Comparison of ENCODE assay signal across 1 cellular context in the genomic region with DNA sequence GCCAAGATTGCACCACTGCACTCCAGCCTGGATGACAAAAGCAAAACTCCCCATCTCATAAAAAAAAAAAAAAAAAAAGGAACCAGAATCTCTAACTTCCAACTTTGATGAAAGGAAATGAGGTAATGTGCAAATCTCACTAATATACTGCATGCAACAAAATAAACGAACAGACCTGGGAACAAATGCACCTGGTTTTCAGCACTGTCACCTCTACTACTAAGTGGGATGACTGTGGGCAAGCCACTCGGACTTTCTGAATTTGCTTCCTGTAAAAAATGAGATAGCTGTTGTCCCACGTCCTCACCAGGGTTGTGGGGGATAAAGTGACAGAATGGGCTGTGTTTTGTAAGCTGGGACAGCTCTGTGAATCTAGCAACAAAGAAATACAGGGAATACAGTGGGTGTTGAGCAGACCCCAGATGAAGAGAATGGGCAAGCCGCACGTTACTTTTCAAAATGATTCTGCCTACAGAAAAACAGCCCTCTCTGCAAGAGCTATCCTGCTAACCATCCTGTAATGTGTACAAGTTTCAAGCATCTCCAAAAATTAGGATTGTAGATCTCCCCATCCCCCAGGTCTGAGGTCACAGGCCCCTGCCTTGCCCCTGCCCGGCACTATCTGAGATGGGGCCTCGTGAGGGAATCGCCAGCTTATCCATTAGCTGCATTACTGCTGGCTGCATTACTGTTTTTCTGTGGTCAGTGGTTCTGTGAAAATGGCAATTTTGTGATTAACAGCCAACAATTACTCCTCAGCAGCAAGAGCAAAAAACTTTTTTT.
TF ChIP-seq lines count a peak whose summit lies in the region.

No MANE protein-coding gene starts in this region.

TF ChIP-seq in GM12878, 131 proteins besides CTCF, POLR2A, EP300 and RAD21 (continued from another document):
- TF ChIP-seq SIN3A (IDR thresholded peaks at IDR 0.05; ENCODE audit: low read depth, low read length) (no peak), ATF7 (IDR thresholded peaks at IDR 0.05; ENCODE audit: low read depth) (0 out of 2 replicates have a peak, but pooled peaks have one; percentile 25)
TF ChIP-seq in GM12878: peak in this region for 1.
